Comparison of ENCODE assay signal across 24 cellular contexts in genomic region chr12:111222027-111222414, GRCh38.
"Had no signal": no experiment of that assay in that cellular context is flagged by ENCODE, and none has a peak within 500 bp of the region (broad histone marks: within the 10 kb centered on the region; RNA-seq: fewer than 3 reads in every experiment).

No MANE protein-coding gene starts in this region.

- H3K27ac Mint-ChIP-seq: dendritic cell treated with granulocyte-macrophage colony-stimulating factor and Interleukin-4, amounts not matched to agents 40 ng/mL and 50 ng/mL, for 4 days; endodermal cell; memory B cell; natural killer cell; stimulated activated memory B cell treated with anti-CD40 and anti-IgM and Interleukin-4, amounts not matched to agents 10 μg/mL and 1 μg/mL and 100 μg/mL, for 72 hours; type B pancreatic cell had no signal

- H3K27ac ChIP-seq: colonic mucosa, epithelial cell of prostate, gastrocnemius medialis, prostate gland, right atrium auricular region, sigmoid colon, testis, tibial artery had no signal

- H3K4me3 Mint-ChIP-seq: dendritic cell treated with granulocyte-macrophage colony-stimulating factor and Interleukin-4, amounts not matched to agents 40 ng/mL and 50 ng/mL, for 4 days; endodermal cell; memory B cell; natural killer cell; stimulated activated memory B cell treated with anti-CD40 and anti-IgM and Interleukin-4, amounts not matched to agents 10 μg/mL and 1 μg/mL and 100 μg/mL, for 72 hours; type B pancreatic cell had no signal

- FAIRE-seq: kidney had no signal

- H3K4me3 ChIP-seq: colonic mucosa, gastrocnemius medialis, lung, prostate gland, right atrium auricular region, sigmoid colon, testis, tibial artery had no signal

- ATAC-seq: esophagus mucosa; gastrocnemius medialis; left lobe of liver; natural killer cell; stimulated activated memory B cell treated with anti-CD40 and anti-IgM and Interleukin-4, amounts not matched to agents 10 μg/mL and 1 μg/mL and 100 μg/mL, for 72 hours had no signal

- H3K4me1 ChIP-seq: colonic mucosa, gastrocnemius medialis, prostate gland, right atrium auricular region, testis, tibial artery had no signal

- H3K9me3 Mint-ChIP-seq: dendritic cell treated with granulocyte-macrophage colony-stimulating factor and Interleukin-4, amounts not matched to agents 40 ng/mL and 50 ng/mL, for 4 days; endodermal cell; memory B cell; natural killer cell; stimulated activated memory B cell treated with anti-CD40 and anti-IgM and Interleukin-4, amounts not matched to agents 10 μg/mL and 1 μg/mL and 100 μg/mL, for 72 hours; type B pancreatic cell had no signal

- DNase-seq: colonic mucosa; effector CD8-positive, alpha-beta T cell; endodermal cell; foreskin fibroblast; gastrocnemius medialis; head of caudate nucleus; kidney; natural killer cell; nucleus accumbens; sigmoid colon; stimulated activated CD4-positive, alpha-beta T cell treated with anti-CD3 and anti-CD28 coated beads, Interleukin-4, amount 100 ng/mL, for 4 hours; substantia nigra; testis; tibial artery had no signal

- H3K9me3 ChIP-seq: colonic mucosa, gastrocnemius medialis, prostate gland, right atrium auricular region, sigmoid colon, testis, tibial artery had no signal

- H3K27me3 Mint-ChIP-seq: type B pancreatic cell had no signal

- H3K27me3 ChIP-seq: colonic mucosa, gastrocnemius medialis, right atrium auricular region, testis had no signal

- H3K36me3 Mint-ChIP-seq: memory B cell; natural killer cell; stimulated activated memory B cell treated with anti-CD40 and anti-IgM and Interleukin-4, amounts not matched to agents 10 μg/mL and 1 μg/mL and 100 μg/mL, for 72 hours; type B pancreatic cell had no signal

- H3K36me3 ChIP-seq: colonic mucosa, gastrocnemius medialis, prostate gland, right atrium auricular region, sigmoid colon, tibial artery had no signal

- H3K4me1 Mint-ChIP-seq: memory B cell, natural killer cell had no signal
